Comparison of ENCODE assay signal across 23 cellular contexts in genomic region chr2:224428787-224429440, GRCh38. TPM values are rescaled to one million over a fixed set of nuclear protein-coding genes. Genes with fewer than 3 reads are reported as not detected.
"Had no signal": no experiment of that assay in that cellular context is flagged by ENCODE, and none has a peak within 500 bp of the region (broad histone marks: within the 10 kb centered on the region; RNA-seq: fewer than 3 reads in every experiment).

No MANE protein-coding gene starts in this region.

- H3K27ac ChIP-seq: esophagus squamous epithelium, left ventricle myocardium inferior, neutrophil, testis, tibial nerve, upper lobe of right lung, vagina had no signal

- H3K36me3 ChIP-seq: esophagus squamous epithelium, left ventricle myocardium inferior, neutrophil, tibial nerve, upper lobe of right lung, vagina had no signal

- H3K9me3 ChIP-seq: esophagus squamous epithelium, neutrophil, testis, upper lobe of right lung, vagina had no signal

- H3K4me3 ChIP-seq: esophagus squamous epithelium, left ventricle myocardium inferior, lung, testis, tibial nerve, upper lobe of right lung, vagina had no signal

- DNase-seq: cortex of kidney; effector memory CD4-positive, alpha-beta T cell; esophagus squamous epithelium; foreskin fibroblast; immature natural killer cell; left ventricle myocardium inferior; mesenchymal stem cell; midbrain; naive thymus-derived CD4-positive, alpha-beta T cell; nephron progenitor cell; posterior cingulate gyrus; right cardiac atrium; stimulated activated CD4-positive, alpha-beta T cell treated with anti-CD3 and anti-CD28 coated beads, Interleukin-4, amount 100 ng/mL, for 24 hours; testis; upper lobe of right lung had no signal

- ATAC-seq: naive thymus-derived CD4-positive, alpha-beta T cell; right cardiac atrium; stimulated activated memory B cell treated with anti-CD40 and anti-IgM and Interleukin-4, amounts not matched to agents 10 μg/mL and 1 μg/mL and 100 μg/mL, for 72 hours; upper lobe of right lung had no signal

- FAIRE-seq: keratinocyte had no signal

- H3K27me3 ChIP-seq: esophagus squamous epithelium, neutrophil, testis, tibial nerve, upper lobe of right lung, vagina had no signal

- H3K4me1 ChIP-seq: esophagus squamous epithelium, left ventricle myocardium inferior, testis, tibial nerve, upper lobe of right lung, vagina had no signal

RNA-seq across cellular contexts. Expression of gene FAM124B, which starts 27.0 kb away (rescaled TPM):
- total RNA-seq: epithelial cell of proximal tubule, osteoblast had no signal
- polyA plus RNA-seq: naive thymus-derived CD4-positive, alpha-beta T cell had no signal
